1 cellular context compared by ENCODE assay signal in genomic region chr6:41970436-41970846, GRCh38.
A peak's percentile ranks its signal among the peaks of the same experiment; 100 is the strongest.
TF ChIP-seq lines count a peak whose summit lies in the region.

No MANE protein-coding gene starts in this region.

TF ChIP-seq in HepG2, 621 proteins besides CTCF, POLR2A, EP300 and RAD21:
- TF ChIP-seq GABPA (IDR thresholded peaks at IDR 0.05; ENCODE audit: low read depth, low read length) = no peak
- TF ChIP-seq GABPA (CRISPR knock-in tag; IDR thresholded peaks at IDR 0.05; ENCODE audit: low read depth) = 0 out of 2 replicates have a peak, but pooled peaks have one; percentile 10
- no peak for TF ChIP-seq NCOA2 (CRISPR knock-in tag; IDR thresholded peaks at IDR 0.05)
- TF ChIP-seq SNAPC5 (CRISPR knock-in tag; IDR thresholded peaks at IDR 0.05; ENCODE audit: borderline replicate concordance) = no peak
- TF ChIP-seq RERE (CRISPR knock-in tag; IDR thresholded peaks at IDR 0.05; ENCODE audit: low read depth) = no peak
- TF ChIP-seq NR3C1 (CRISPR knock-in tag; IDR thresholded peaks at IDR 0.05) = no peak
